20 cellular contexts compared by ENCODE assay signal in the genomic region with DNA sequence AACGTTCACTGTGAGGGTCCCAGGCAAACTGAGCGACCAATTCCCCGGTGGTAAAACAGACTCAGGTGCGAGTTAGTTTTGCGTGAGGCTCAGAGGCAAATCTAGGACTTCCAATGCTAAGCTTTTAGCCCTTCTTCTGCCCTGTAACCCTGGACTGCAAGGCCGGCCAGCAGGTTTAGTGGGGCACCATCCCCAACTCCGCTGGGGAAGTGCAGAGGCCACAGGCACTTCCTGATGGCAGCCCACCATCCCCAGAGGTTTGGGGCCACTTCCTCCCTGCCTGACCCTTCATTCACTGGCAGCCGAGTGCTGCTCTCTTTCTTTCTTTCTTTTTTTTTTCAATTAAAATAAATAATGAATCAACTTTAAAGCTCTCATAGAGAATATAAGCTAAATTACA.
DNase-seq lines count a peak whose midpoint lies in the region; ATAC-seq, FAIRE-seq and TF ChIP-seq lines count a peak whose summit lies in the region.
"Had no signal": no experiment of that assay in that cellular context is flagged by ENCODE, and none has a peak within 500 bp of the region (broad histone marks: within the 10 kb centered on the region; RNA-seq: fewer than 3 reads in every experiment).

No MANE protein-coding gene starts in this region.

- TF ChIP-seq CTCF in NB4 (IDR thresholded peaks at IDR 0.05; ENCODE audit: low read depth, low read length) (no peak), kidney (IDR thresholded peaks at IDR 0.05; ENCODE audit: borderline replicate concordance, extremely low read depth, insufficient read depth) (no peak)

- H3K27ac Mint-ChIP-seq in activated naive CD8-positive, alpha-beta T cell treated with anti-CD3 and anti-CD28 coated beads, Interleukin-2, amount 10 ng/mL, durations not matched to agents 7 days and 5 days: no peak overlapping the region
- no peak overlapping the region for H3K27ac Mint-ChIP-seq in activated naive CD8-positive, alpha-beta T cell treated with anti-CD3 and anti-CD28 coated beads for 36 hours
- H3K27ac Mint-ChIP-seq in activated T-helper 1 cell treated with anti-CD3 and anti-CD28 coated beads, Interleukin-12 subunit alpha, Interleukin-12 subunit beta, Interleukin-2, Interleukin-4 antibody, amounts not matched to agents 30 ng/mL and 10 ng/mL and 1 ng/mL, durations not matched to agents 14 hours and 24 hours and 36 hours: no peak overlapping the region

- no peak overlapping the region for H3K4me3 ChIP-seq in NB4 (ENCODE audit: low read depth, low read length)
- H3K4me3 ChIP-seq in kidney (ENCODE audit: low read length in 2 of 2): no peak overlapping the region
- H3K4me3 ChIP-seq: HAP-1, PC-9, SJCRH30 had no signal

- no peak overlapping the region for H3K27ac ChIP-seq in kidney (ENCODE audit: low read depth in 2 of 2, low read length in 2 of 2)
- H3K27ac ChIP-seq: PC-9, RWPE1, SJCRH30 had no signal

- no peaks in the 10 kb centered on the region for H3K36me3 Mint-ChIP-seq in activated naive CD8-positive, alpha-beta T cell treated with anti-CD3 and anti-CD28 coated beads, Interleukin-2, amount 10 ng/mL, durations not matched to agents 7 days and 5 days
- H3K36me3 Mint-ChIP-seq in activated naive CD8-positive, alpha-beta T cell treated with anti-CD3 and anti-CD28 coated beads for 36 hours: no peaks in the 10 kb centered on the region
- no peaks in the 10 kb centered on the region for H3K36me3 Mint-ChIP-seq in activated T-helper 1 cell treated with anti-CD3 and anti-CD28 coated beads, Interleukin-12 subunit alpha, Interleukin-12 subunit beta, Interleukin-2, Interleukin-4 antibody, amounts not matched to agents 30 ng/mL and 10 ng/mL and 1 ng/mL, durations not matched to agents 14 hours and 24 hours and 36 hours (ENCODE audit: low read depth)

- peaks cover 23% of the 10 kb centered on the region for H3K27me3 Mint-ChIP-seq in activated naive CD8-positive, alpha-beta T cell treated with anti-CD3 and anti-CD28 coated beads, Interleukin-2, amount 10 ng/mL, durations not matched to agents 7 days and 5 days
- peaks cover 18% of the 10 kb centered on the region for H3K27me3 Mint-ChIP-seq in activated naive CD8-positive, alpha-beta T cell treated with anti-CD3 and anti-CD28 coated beads for 36 hours
- H3K27me3 Mint-ChIP-seq in activated T-helper 1 cell treated with anti-CD3 and anti-CD28 coated beads, Interleukin-12 subunit alpha, Interleukin-12 subunit beta, Interleukin-2, Interleukin-4 antibody, amounts not matched to agents 30 ng/mL and 10 ng/mL and 1 ng/mL, durations not matched to agents 14 hours and 24 hours and 36 hours (ENCODE audit: insufficient read depth): peaks cover 11% of the 10 kb centered on the region

- POLR2A ChIA-PET in activated naive CD8-positive, alpha-beta T cell treated with anti-CD3 and anti-CD28 coated beads, Interleukin-2, amount 10 ng/mL, durations not matched to agents 7 days and 5 days (lab: Charles Lee): no interaction called here

- TF ChIP-seq POLR2A in NB4 (IDR thresholded peaks at IDR 0.05; ENCODE audit: extremely low read depth, insufficient read length): no peak

- no peak overlapping the region for H3K4me3 Mint-ChIP-seq in activated naive CD8-positive, alpha-beta T cell treated with anti-CD3 and anti-CD28 coated beads, Interleukin-2, amount 10 ng/mL, durations not matched to agents 7 days and 5 days
- no peak overlapping the region for H3K4me3 Mint-ChIP-seq in activated naive CD8-positive, alpha-beta T cell treated with anti-CD3 and anti-CD28 coated beads for 36 hours
- no peak overlapping the region for H3K4me3 Mint-ChIP-seq in activated T-helper 1 cell treated with anti-CD3 and anti-CD28 coated beads, Interleukin-12 subunit alpha, Interleukin-12 subunit beta, Interleukin-2, Interleukin-4 antibody, amounts not matched to agents 30 ng/mL and 10 ng/mL and 1 ng/mL, durations not matched to agents 14 hours and 24 hours and 36 hours

- no peaks in the 10 kb centered on the region for H3K4me1 ChIP-seq in kidney (ENCODE audit: control insufficient read depth in 1 of 2, insufficient read depth in 1 of 2, low read depth in 1 of 2, low read length in 2 of 2)
- H3K4me1 ChIP-seq: HAP-1 had no signal

- no peak for FAIRE-seq in kidney (lab: Jason Lieb, UNC)
- FAIRE-seq: HTR-8/SVneo had no signal

- no peaks in the 10 kb centered on the region for H3K9me3 Mint-ChIP-seq in activated naive CD8-positive, alpha-beta T cell treated with anti-CD3 and anti-CD28 coated beads, Interleukin-2, amount 10 ng/mL, durations not matched to agents 7 days and 5 days
- no peaks in the 10 kb centered on the region for H3K9me3 Mint-ChIP-seq in activated naive CD8-positive, alpha-beta T cell treated with anti-CD3 and anti-CD28 coated beads for 36 hours
- H3K9me3 Mint-ChIP-seq in activated T-helper 1 cell treated with anti-CD3 and anti-CD28 coated beads, Interleukin-12 subunit alpha, Interleukin-12 subunit beta, Interleukin-2, Interleukin-4 antibody, amounts not matched to agents 30 ng/mL and 10 ng/mL and 1 ng/mL, durations not matched to agents 14 hours and 24 hours and 36 hours: no peaks in the 10 kb centered on the region

- no peak for ATAC-seq in activated naive CD8-positive, alpha-beta T cell treated with anti-CD3 and anti-CD28 coated beads, Interleukin-2, amount 10 ng/mL, durations not matched to agents 7 days and 5 days (ENCODE audit: low read depth)
- ATAC-seq in Right ventricle myocardium inferior: no peak

- no peak overlapping the region for H3K9ac ChIP-seq in kidney (ENCODE audit: low read length in 2 of 2)

- intact Hi-C loops in kidney (cut with DNase I) (no loop called here), Right ventricle myocardium inferior (cut with DNase I) (no loop called here)
- intact Hi-C loops in activated T-helper 1 cell treated with anti-CD3 and anti-CD28 coated beads, Interleukin-12 subunit alpha, Interleukin-12 subunit beta, Interleukin-2, Interleukin-4 antibody, amounts not matched to agents 30 ng/mL and 10 ng/mL and 1 ng/mL, durations not matched to agents 14 hours and 24 hours and 36 hours (cut with micrococcal nuclease): no loop called here

- H3K9me3 ChIP-seq in kidney (ENCODE audit: control insufficient read depth in 1 of 2, low read length in 2 of 2): peaks cover 0 to 3% of the 10 kb centered on the region in 2 donors
- H3K9me3 ChIP-seq: HAP-1, SJCRH30 had no signal

- peaks cover 6% of the 10 kb centered on the region for H3K4me1 Mint-ChIP-seq in activated naive CD8-positive, alpha-beta T cell treated with anti-CD3 and anti-CD28 coated beads, Interleukin-2, amount 10 ng/mL, durations not matched to agents 7 days and 5 days
- peaks cover 3% of the 10 kb centered on the region for H3K4me1 Mint-ChIP-seq in activated naive CD8-positive, alpha-beta T cell treated with anti-CD3 and anti-CD28 coated beads for 36 hours
- H3K4me1 Mint-ChIP-seq in activated T-helper 1 cell treated with anti-CD3 and anti-CD28 coated beads, Interleukin-12 subunit alpha, Interleukin-12 subunit beta, Interleukin-2, Interleukin-4 antibody, amounts not matched to agents 30 ng/mL and 10 ng/mL and 1 ng/mL, durations not matched to agents 14 hours and 24 hours and 36 hours (ENCODE audit: low read depth): no peaks in the 10 kb centered on the region

- DNase-seq in activated naive CD8-positive, alpha-beta T cell treated with anti-CD3 and anti-CD28 coated beads, Interleukin-2, amount 10 ng/mL, durations not matched to agents 7 days and 5 days: peak; percentile 18
- no peak for DNase-seq in activated naive CD8-positive, alpha-beta T cell treated with anti-CD3 and anti-CD28 coated beads for 36 hours
- DNase-seq in NB4 (ENCODE audit: low read depth): peak; percentile 51
- peak; percentile 21 for DNase-seq in kidney
- no peak for DNase-seq in Right ventricle myocardium inferior (ENCODE audit: missing footprints)
- no peak for DNase-seq in activated T-helper 1 cell treated with anti-CD3 and anti-CD28 coated beads, Interleukin-12 subunit alpha, Interleukin-12 subunit beta, Interleukin-2, Interleukin-4 antibody, amounts not matched to agents 30 ng/mL and 10 ng/mL and 1 ng/mL, durations not matched to agents 14 hours and 24 hours and 36 hours (ENCODE audit: low spot score)
- no peak for DNase-seq in dermis blood vessel endothelial cell
- DNase-seq: C1 segment of cervical spinal cord, DMS79, IMR-90, NCI-H1092, NCI-H1436 treated with DMSO at 0.1 percent for 48 hours, NCI-H2029, NCI-H2171, NCI-H526, PC-9, SJCRH30 had no signal

- no peaks in the 10 kb centered on the region for H3K36me3 ChIP-seq in kidney (ENCODE audit: control insufficient read depth in 1 of 2, insufficient read depth in 2 of 2, low read length in 2 of 2)
- H3K36me3 ChIP-seq: HAP-1, SJCRH30 had no signal

Comparison
In these comparisons a context has a peak if more than half of its experiments do, and no peak if none do; other contexts are left out.
1. DNase-seq: peak in activated naive CD8-positive, alpha-beta T cell treated with anti-CD3 and anti-CD28 coated beads, Interleukin-2, amount 10 ng/mL, durations not matched to agents 7 days and 5 days (single experiment), NB4 (single experiment) and kidney (single experiment); none in activated naive CD8-positive, alpha-beta T cell treated with anti-CD3 and anti-CD28 coated beads for 36 hours (single experiment), Right ventricle myocardium inferior (single experiment), activated T-helper 1 cell treated with anti-CD3 and anti-CD28 coated beads, Interleukin-12 subunit alpha, Interleukin-12 subunit beta, Interleukin-2, Interleukin-4 antibody, amounts not matched to agents 30 ng/mL and 10 ng/mL and 1 ng/mL, durations not matched to agents 14 hours and 24 hours and 36 hours (single experiment) and dermis blood vessel endothelial cell (single experiment).